Comparison of ENCODE assay signal across 20 cellular contexts in genomic region chr1:34378968-34379729, GRCh38.
DNase-seq lines count a peak whose midpoint lies in the region; ATAC-seq, FAIRE-seq and TF ChIP-seq lines count a peak whose summit lies in the region.
"Had no signal": no experiment of that assay in that cellular context is flagged by ENCODE, and none has a peak within 500 bp of the region (broad histone marks: within the 10 kb centered on the region; RNA-seq: fewer than 3 reads in every experiment).

No MANE protein-coding gene starts in this region.

- H2AFZ ChIP-seq in astrocyte (ENCODE audit: low read depth, low read length) = peak overlapping the region; percentile 19

- no peaks in the 10 kb centered on the region for H4K20me1 ChIP-seq in astrocyte (ENCODE audit: insufficient read depth, low read length)
- H4K20me1 ChIP-seq: BLaER1 had no signal

- H3K36me3 ChIP-seq in astrocyte (ENCODE audit: insufficient read depth, low read length) = no peaks in the 10 kb centered on the region
- H3K36me3 ChIP-seq in left lung = no peaks in the 10 kb centered on the region
- no peaks in the 10 kb centered on the region for H3K36me3 ChIP-seq in SJCRH30
- H3K36me3 ChIP-seq: BLaER1, right lobe of liver had no signal

- no peak overlapping the region for H3K27ac Mint-ChIP-seq in astrocyte (ENCODE audit: unreplicated experiment)
- H3K27ac Mint-ChIP-seq: activated naive CD4-positive, alpha-beta T cell treated with anti-CD3 and anti-CD28 coated beads for 36 hours had no signal

- H3K9me3 Mint-ChIP-seq in astrocyte (ENCODE audit: unreplicated experiment) = peaks cover 2% of the 10 kb centered on the region
- H3K9me3 Mint-ChIP-seq: activated naive CD4-positive, alpha-beta T cell treated with anti-CD3 and anti-CD28 coated beads for 36 hours had no signal

- no peaks in the 10 kb centered on the region for H3K9me3 ChIP-seq in astrocyte (ENCODE audit: insufficient read depth, low read depth, low read length)
- no peaks in the 10 kb centered on the region for H3K9me3 ChIP-seq in left lung
- no peaks in the 10 kb centered on the region for H3K9me3 ChIP-seq in SJCRH30 (replicated peaks)
- H3K9me3 ChIP-seq: BLaER1, mucosa of descending colon, right lobe of liver had no signal

- no peaks in the 10 kb centered on the region for H3K79me2 ChIP-seq in astrocyte (ENCODE audit: insufficient read depth, low read length)

- H3K4me3 ChIP-seq in astrocyte (ENCODE audit: insufficient read depth, low read depth, low read length) = no peak overlapping the region
- no peak overlapping the region for H3K4me3 ChIP-seq in left lung
- no peak overlapping the region for H3K4me3 ChIP-seq in SJCRH30
- H3K4me3 ChIP-seq: BLaER1, mucosa of descending colon, right lobe of liver had no signal

- peak; percentile 91 for ATAC-seq in left lung
- ATAC-seq: esophagus mucosa, mucosa of descending colon, right lobe of liver had no signal

- peaks cover 17% of the 10 kb centered on the region for H3K4me1 Mint-ChIP-seq in astrocyte (ENCODE audit: low read depth, unreplicated experiment)

- peak overlapping the region; percentile 46 for H3K4me2 ChIP-seq in astrocyte (ENCODE audit: low read length)
- H3K4me2 ChIP-seq: BLaER1 had no signal

- intact Hi-C loops in left lung (cut with DNase I) = no loop called here

- H3K27me3 ChIP-seq in astrocyte (ENCODE audit: insufficient read depth, low read length) = no peaks in the 10 kb centered on the region
- H3K27me3 ChIP-seq in left lung = peaks cover 0 to 38% of the 10 kb centered on the region in 2 donors
- 0 out of 2 replicates have a peak, but pooled peaks cover 3% of the 10 kb centered on the region for H3K27me3 ChIP-seq in SJCRH30
- H3K27me3 ChIP-seq: BLaER1 had no signal

- peak; percentile 10 for DNase-seq in ELF-1 (ENCODE audit: low read depth, low spot score)
- DNase-seq in NCI-H1694 treated with DMSO at 0.1 percent for 48 hours (lab: John Stamatoyannopoulos, UW) = peak; percentile 68
- peak; percentile 41 for DNase-seq in astrocyte (ENCODE audit: low read depth)
- DNase-seq in left lung = peak in 1 of 2 donors; percentile 35
- no peak for DNase-seq in ACHN
- no peak for DNase-seq in SJCRH30
- no peak for DNase-seq in GM12892 (ENCODE audit: insufficient read length)
- DNase-seq: activated CD4-positive, alpha-beta T cell treated with anti-CD3 and anti-CD28 coated beads for 1 hour; activated naive CD4-positive, alpha-beta T cell treated with anti-CD3 and anti-CD28 coated beads for 36 hours; DMS153; Kasumi-1; mucosa of descending colon; NCI-H1930; NCI-H69; right lobe of liver; stimulated activated CD4-positive, alpha-beta T cell treated with anti-CD3 and anti-CD28 coated beads, Interleukin-2, amount 100 ng/mL, for 24 hours had no signal

- H3K4me1 ChIP-seq in astrocyte (ENCODE audit: insufficient read depth, low read length) (peaks cover 8% of the 10 kb centered on the region), left lung (no peaks in the 10 kb centered on the region), SJCRH30 (no peaks in the 10 kb centered on the region)
- H3K4me1 ChIP-seq: BLaER1, right lobe of liver had no signal

- no peak overlapping the region for H3K9ac ChIP-seq in astrocyte (ENCODE audit: low read length)
- H3K9ac ChIP-seq: BLaER1 had no signal

- TF ChIP-seq POLR2A in GM12892 (IDR thresholded peaks at IDR 0.05; ENCODE audit: low read depth, low read length) = no peak

- TF ChIP-seq CTCF in astrocyte (IDR thresholded peaks at IDR 0.05; ENCODE audit: insufficient read depth, low read depth, low read length) = no peak
- TF ChIP-seq CTCF in left lung (IDR thresholded peaks at IDR 0.05) = no peak

- H3K27ac ChIP-seq in astrocyte (ENCODE audit: low read depth, low read length) (no peak overlapping the region), left lung (no peak overlapping the region), SJCRH30 (no peak overlapping the region)
- H3K27ac ChIP-seq: BLaER1, right lobe of liver, RWPE1 had no signal

- in situ Hi-C loops in ACHN (cut with HindIII; ENCODE audit: low pct_ligation_motif_present, low pct_unique_long_range_greater_than_20kb, low sequenced_read_pairs) = no loop called here

- no peak overlapping the region for H3K4me3 Mint-ChIP-seq in astrocyte (ENCODE audit: unreplicated experiment)
- H3K4me3 Mint-ChIP-seq: activated naive CD4-positive, alpha-beta T cell treated with anti-CD3 and anti-CD28 coated beads for 36 hours had no signal

- peaks cover 10% of the 10 kb centered on the region for H3K27me3 Mint-ChIP-seq in astrocyte (ENCODE audit: low read depth, unreplicated experiment)

- H3K36me3 Mint-ChIP-seq in astrocyte (ENCODE audit: low read depth, unreplicated experiment) = no peaks in the 10 kb centered on the region

- FAIRE-seq in astrocyte (lab: Jason Lieb, UNC) = no peak
- no peak for FAIRE-seq in GM12892 (lab: Jason Lieb, UNC)
- FAIRE-seq: GM18507 had no signal

Comparison
In these comparisons a context has a peak if more than half of its experiments do, and no peak if none do; other contexts are left out.
1. DNase-seq: peak in ELF-1 (single experiment), NCI-H1694 treated with DMSO at 0.1 percent for 48 hours (single experiment) and astrocyte (single experiment); none in ACHN (single experiment), SJCRH30 (0 of 2) and GM12892 (single experiment).